8 cellular contexts compared by ENCODE assay signal in genomic region chr19:10812902-10813404, GRCh38. TPM values are rescaled to one million over a fixed set of nuclear protein-coding genes. Genes with fewer than 3 reads are reported as not detected.
DNase-seq lines count a peak whose midpoint lies in the region; ATAC-seq and TF ChIP-seq lines count a peak whose summit lies in the region.

No MANE protein-coding gene starts in this region.

- no peak for TF ChIP-seq CTCF in brain (conservative IDR thresholded peaks at IDR 0.05)
- no peak for TF ChIP-seq CTCF in lower lobe of right lung (IDR thresholded peaks at IDR 0.05)
- TF ChIP-seq CTCF in type B pancreatic cell (conservative IDR thresholded peaks at IDR 0.05): no peak

- H3K36me3 Mint-ChIP-seq in CD8-positive, alpha-beta memory T cell: peaks cover 10 to 63% (median 12%) of the 10 kb centered on the region in 3 donors
- peaks cover 38% of the 10 kb centered on the region for H3K36me3 Mint-ChIP-seq in brain
- peaks cover 30% of the 10 kb centered on the region for H3K36me3 Mint-ChIP-seq in type B pancreatic cell

- H3K9me3 Mint-ChIP-seq in CD8-positive, alpha-beta memory T cell: no peaks in the 10 kb centered on the region
- H3K9me3 Mint-ChIP-seq in brain: peaks cover 0 to 5% (median 0%) of the 10 kb centered on the region in 5 experiments
- H3K9me3 Mint-ChIP-seq in type B pancreatic cell: peaks cover 4% of the 10 kb centered on the region

- CTCF ChIA-PET in CD8-positive, alpha-beta memory T cell (lab: Charles Lee): no interaction called here

- H3K4me3 ChIP-seq in CD8-positive, alpha-beta memory T cell (ENCODE audit: low read length): no peak overlapping the region
- H3K4me3 ChIP-seq in lower lobe of right lung: no peak overlapping the region
- H3K4me3 ChIP-seq in SJCRH30: no peak overlapping the region

- no peaks in the 10 kb centered on the region for H3K9me3 ChIP-seq in CD8-positive, alpha-beta memory T cell (ENCODE audit: low read length)
- H3K9me3 ChIP-seq in lower lobe of right lung (no peaks in the 10 kb centered on the region), SJCRH30 (replicated peaks) (no peaks in the 10 kb centered on the region)

- no peak for DNase-seq in CD8-positive, alpha-beta memory T cell
- DNase-seq in NOMO-1 (lab: John Stamatoyannopoulos, UW; ENCODE audit: unreplicated experiment in 2 of 2): peak; percentile 82 to 90
- no peak for DNase-seq in lower lobe of right lung
- no peak for DNase-seq in type B pancreatic cell (ENCODE audit: extremely low spot score, unreplicated experiment)
- no peak for DNase-seq in SJCRH30

- ATAC-seq in lower lobe of right lung (peak; percentile 45 to 51), GM18861 (IDR thresholded peaks at IDR 0.05; ENCODE audit: unreplicated experiment) (no peak), HG03342 (IDR thresholded peaks at IDR 0.05; ENCODE audit: unreplicated experiment) (no peak)

- H3K27ac ChIP-seq in CD8-positive, alpha-beta memory T cell (ENCODE audit: low read depth, low read length): peak overlapping the region; percentile 31
- peak overlapping the region; percentile 18 for H3K27ac ChIP-seq in lower lobe of right lung
- H3K27ac ChIP-seq in SJCRH30: no peak overlapping the region

- H3K4me1 ChIP-seq in CD8-positive, alpha-beta memory T cell (ENCODE audit: insufficient read depth, low read length): peaks cover 19% of the 10 kb centered on the region
- H3K4me1 ChIP-seq in lower lobe of right lung (peaks cover 16% of the 10 kb centered on the region), SJCRH30 (no peaks in the 10 kb centered on the region)

- peaks cover 27% of the 10 kb centered on the region for H3K36me3 ChIP-seq in CD8-positive, alpha-beta memory T cell (ENCODE audit: insufficient read depth, low read length)
- H3K36me3 ChIP-seq in lower lobe of right lung: peaks cover 97% of the 10 kb centered on the region
- peaks cover 4% of the 10 kb centered on the region for H3K36me3 ChIP-seq in SJCRH30

- POLR2A ChIA-PET in CD8-positive, alpha-beta memory T cell (lab: Charles Lee): no interaction called here

- H3K4me1 Mint-ChIP-seq in CD8-positive, alpha-beta memory T cell: peaks cover 32 to 51% (median 40%) of the 10 kb centered on the region in 3 donors
- H3K4me1 Mint-ChIP-seq in brain: no peaks in the 10 kb centered on the region
- H3K4me1 Mint-ChIP-seq in type B pancreatic cell (ENCODE audit: unreplicated experiment): peaks cover 13% of the 10 kb centered on the region

- intact Hi-C loops in lower lobe of right lung (cut with DNase I): no loop called here

- peak overlapping the region in 2 of 7 donors; percentile 14 to 28 for H3K4me3 Mint-ChIP-seq in CD8-positive, alpha-beta memory T cell
- peak overlapping the region in 1 of 5 experiments; percentile 50 for H3K4me3 Mint-ChIP-seq in brain
- no peak overlapping the region for H3K4me3 Mint-ChIP-seq in type B pancreatic cell

- H3K27me3 Mint-ChIP-seq in CD8-positive, alpha-beta memory T cell: no peaks in the 10 kb centered on the region
- H3K27me3 Mint-ChIP-seq in brain (no peaks in the 10 kb centered on the region), type B pancreatic cell (no peaks in the 10 kb centered on the region)

- H3K27me3 ChIP-seq in CD8-positive, alpha-beta memory T cell (ENCODE audit: insufficient read depth, low read length, poor library complexity, severe bottlenecking): no peaks in the 10 kb centered on the region
- no peaks in the 10 kb centered on the region for H3K27me3 ChIP-seq in lower lobe of right lung (ENCODE audit: low read depth)
- H3K27me3 ChIP-seq in SJCRH30: no peaks in the 10 kb centered on the region

- peak overlapping the region; percentile 75 to 95 (median 86) for H3K27ac Mint-ChIP-seq in CD8-positive, alpha-beta memory T cell
- H3K27ac Mint-ChIP-seq in brain: peak overlapping the region in 4 of 5 experiments; percentile 28 to 69 (median 46)
- peak overlapping the region; percentile 53 for H3K27ac Mint-ChIP-seq in type B pancreatic cell

RNA-seq across cellular contexts. Expression of gene TMED1, which starts 23.1 kb away (rescaled TPM):
- 10 to 100 TPM; 15.7 to 16.6 TPM for total RNA-seq in CD8-positive, alpha-beta memory T cell
- 29.9 TPM for polyA plus RNA-seq in CD8-positive, alpha-beta memory T cell
- polyA plus RNA-seq in brain (ENCODE audit: insufficient read depth, low read depth, low replicate concordance): 29.0 TPM
- total RNA-seq in lower lobe of right lung (23.5 TPM), type B pancreatic cell (ENCODE audit: low replicate concordance) (23.0 and 30.9 TPM in 2 replicates)
- total RNA-seq in SJCRH30 (2014; rRNA removed; shearing (Covaris generic)): 25.2 and 26.0 TPM in 2 replicates

RNA-seq across cellular contexts. Expression of gene C19orf38, which starts 35.3 kb away (rescaled TPM):
- total RNA-seq in CD8-positive, alpha-beta memory T cell: under 1 TPM; 0.44 to 0.48 TPM
- not detected for polyA plus RNA-seq in CD8-positive, alpha-beta memory T cell
- polyA plus RNA-seq in brain (ENCODE audit: insufficient read depth, low read depth, low replicate concordance): 1.9 TPM
- total RNA-seq in lower lobe of right lung (11.7 TPM), type B pancreatic cell (ENCODE audit: low replicate concordance) (0.45 and 1.1 TPM in 2 replicates)
- not detected in 2 replicates for total RNA-seq in SJCRH30 (2014; rRNA removed; shearing (Covaris generic))

RNA-seq across cellular contexts. Expression of gene CARM1, which starts 58.4 kb away (rescaled TPM):
- total RNA-seq in CD8-positive, alpha-beta memory T cell: 10 to 100 TPM; 69.2 to 71.3 TPM
- 0.51 TPM for polyA plus RNA-seq in CD8-positive, alpha-beta memory T cell
- polyA plus RNA-seq in brain (ENCODE audit: insufficient read depth, low read depth, low replicate concordance): 40.8 TPM
- total RNA-seq in lower lobe of right lung (27.5 TPM), type B pancreatic cell (ENCODE audit: low replicate concordance) (81.9 and 104 TPM in 2 replicates)
- total RNA-seq in SJCRH30 (2014; rRNA removed; shearing (Covaris generic)): 35.7 and 36.2 TPM in 2 replicates

Comparison
In these comparisons a context has a peak if more than half of its experiments do, and no peak if none do; other contexts are left out.
1. DNase-seq: peak in NOMO-1 (2 of 2); none in CD8-positive, alpha-beta memory T cell (0 of 5), lower lobe of right lung (single experiment), type B pancreatic cell (single experiment) and SJCRH30 (0 of 2).
2. ATAC-seq: peak in lower lobe of right lung (2 of 2); none in GM18861 (single experiment) and HG03342 (single experiment).
3. Peak in every context shown above with its lines, with median percentiles within 50 percentile points of each other: H3K27ac Mint-ChIP-seq.